In the genomic region with DNA sequence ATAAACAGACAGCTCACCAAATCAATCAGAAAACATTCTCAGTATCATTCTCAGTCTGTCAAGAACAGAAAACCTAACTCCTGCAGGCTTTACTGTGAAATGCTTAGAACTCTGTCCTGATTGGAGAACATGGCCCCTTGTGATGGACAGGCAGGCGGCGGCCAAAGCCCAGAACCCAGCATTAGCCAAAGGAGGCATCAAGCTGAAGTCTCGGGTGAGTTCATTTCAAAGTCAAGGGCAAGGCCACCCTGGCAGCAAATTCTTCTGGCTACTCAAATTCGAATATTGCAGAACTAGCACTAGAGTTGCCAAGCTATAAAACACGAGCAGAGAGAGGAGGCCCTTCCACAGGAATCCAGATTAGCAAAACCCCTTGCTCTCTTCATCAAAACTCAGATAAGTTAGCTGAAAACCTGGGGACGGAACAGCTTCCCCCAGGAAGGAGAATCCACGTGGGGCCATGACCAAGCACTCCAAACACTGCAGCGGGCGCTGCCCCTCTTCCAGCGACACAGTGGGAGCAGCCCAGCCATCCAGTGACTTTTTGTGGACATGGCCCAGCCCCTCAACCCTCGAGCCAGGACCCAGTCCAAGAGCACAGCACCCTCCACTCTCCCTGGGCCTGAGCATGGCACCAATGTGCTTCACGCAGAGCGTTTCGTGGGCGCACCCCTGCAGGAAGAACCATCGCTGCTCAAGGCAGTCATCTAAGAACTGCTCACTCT, we compare ENCODE assay signal across 12 cellular contexts.
DNase-seq lines count a peak whose midpoint lies in the region; ATAC-seq and TF ChIP-seq lines count a peak whose summit lies in the region.
"Had no signal": no experiment of that assay in that cellular context is flagged by ENCODE, and none has a peak within 500 bp of the region (broad histone marks: within the 10 kb centered on the region; RNA-seq: fewer than 3 reads in every experiment).

No MANE protein-coding gene starts in this region.

- ATAC-seq in CD4-positive, alpha-beta T cell (ENCODE audit: poor library complexity), result no peak
- ATAC-seq in heart right ventricle (peak in 1 of 8 donors; percentile 8), sciatic nerve (peak; percentile 46)

- peaks cover 5% of the 10 kb centered on the region for H3K36me3 Mint-ChIP-seq in CD4-positive, alpha-beta T cell (ENCODE audit: low read depth)
- peaks cover 6% of the 10 kb centered on the region for H3K36me3 Mint-ChIP-seq in activated CD4-positive, alpha-beta T cell treated with anti-CD3 and anti-CD28 coated beads, Interleukin-2, amount 10 ng/mL, durations not matched to agents 7 days and 5 days (ENCODE audit: low read depth)

- H3K4me1 ChIP-seq in heart right ventricle, result peaks cover 10 to 85% (median 69%) of the 10 kb centered on the region in 9 donors

- no peak overlapping the region for H3K27ac ChIP-seq in CD4-positive, alpha-beta T cell (ENCODE audit: low read depth, low read length)
- H3K27ac ChIP-seq in VCaP, result peak overlapping the region; percentile 88; the same call in 1 of the 2 replicates
- peak overlapping the region in 9 of 10 donors; percentile 28 to 68 (median 42) for H3K27ac ChIP-seq in heart right ventricle

- H3K4me3 Mint-ChIP-seq in CD4-positive, alpha-beta T cell, result no peak overlapping the region
- no peak overlapping the region for H3K4me3 Mint-ChIP-seq in activated CD4-positive, alpha-beta T cell treated with anti-CD3 and anti-CD28 coated beads, Interleukin-2, amount 10 ng/mL, durations not matched to agents 7 days and 5 days

- H3K9me3 Mint-ChIP-seq in CD4-positive, alpha-beta T cell, result no peaks in the 10 kb centered on the region
- no peaks in the 10 kb centered on the region for H3K9me3 Mint-ChIP-seq in activated CD4-positive, alpha-beta T cell treated with anti-CD3 and anti-CD28 coated beads, Interleukin-2, amount 10 ng/mL, durations not matched to agents 7 days and 5 days

- peaks cover 64% of the 10 kb centered on the region for H3K4me1 Mint-ChIP-seq in CD4-positive, alpha-beta T cell (ENCODE audit: low read depth)
- peaks cover 63% of the 10 kb centered on the region for H3K4me1 Mint-ChIP-seq in activated CD4-positive, alpha-beta T cell treated with anti-CD3 and anti-CD28 coated beads, Interleukin-2, amount 10 ng/mL, durations not matched to agents 7 days and 5 days

- TF ChIP-seq CTCF in CD4-positive, alpha-beta T cell (IDR thresholded peaks at IDR 0.05), result no peak
- TF ChIP-seq CTCF in VCaP (conservative IDR thresholded peaks at IDR 0.05), result no peak
- no peak for TF ChIP-seq CTCF in heart right ventricle (IDR thresholded peaks at IDR 0.05)

- H3K36me3 ChIP-seq in heart right ventricle, result no peaks in the 10 kb centered on the region

- H3K27ac Mint-ChIP-seq in CD4-positive, alpha-beta T cell, result peak overlapping the region; percentile 61
- H3K27ac Mint-ChIP-seq in activated CD4-positive, alpha-beta T cell treated with anti-CD3 and anti-CD28 coated beads, Interleukin-2, amount 10 ng/mL, durations not matched to agents 7 days and 5 days, result no peak overlapping the region

- DNase-seq in CD4-positive, alpha-beta T cell, result no peak
- DNase-seq in heart right ventricle (no peak), sciatic nerve (ENCODE audit: low spot score) (peak; percentile 59), NCI-H69 (lab: John Stamatoyannopoulos, UW) (no peak), glomerular visceral epithelial cell (ENCODE audit: extremely low spot score) (no peak)
- DNase-seq in activated CD4-positive, alpha-beta T cell treated with anti-CD3 and anti-CD28 coated beads, Interleukin-2, amount 10 ng/mL, durations not matched to agents 7 days and 5 days, result no peak
- no peak for DNase-seq in activated CD4-positive, alpha-beta T cell treated with anti-CD3 and anti-CD28 coated beads for 4 hours
- DNase-seq: cortex of kidney; NCI-H2081; SHP77 treated with DMSO at 0.1 percent for 48 hours; stimulated activated CD4-positive, alpha-beta T cell treated with anti-CD3 and anti-CD28 coated beads, Interleukin-2, amount 100 ng/mL, for 48 hours had no signal

- no peaks in the 10 kb centered on the region for H3K9me3 ChIP-seq in CD4-positive, alpha-beta T cell (ENCODE audit: control insufficient read depth, low read length)
- H3K9me3 ChIP-seq in heart right ventricle, result no peaks in the 10 kb centered on the region

- CTCF ChIA-PET in CD4-positive, alpha-beta T cell (lab: Charles Lee), result interaction anchor here (1.0 to 3.1 kb wide), 2 partner anchors 31 to 35 kb away, joined by 3 to 11 read pairs; no protein-coding TSS in a partner anchor
- CTCF ChIA-PET in activated CD4-positive, alpha-beta T cell treated with anti-CD3 and anti-CD28 coated beads, Interleukin-2, amount 10 ng/mL, durations not matched to agents 7 days and 5 days (lab: Charles Lee), result interaction anchor here (0.7 to 1.6 kb wide), 4 partner anchors 13 to 95 kb away, joined by 3 to 5 read pairs (median 4); no protein-coding TSS in a partner anchor

- H3K4me3 ChIP-seq in heart right ventricle, result no peak overlapping the region

- intact Hi-C loops in CD4-positive, alpha-beta T cell (cut with DNase I, micrococcal nuclease), result no loop called here
- intact Hi-C loops in heart right ventricle (cut with DNase I) (loop anchor here in 1 of 10 donors (10.0 kb wide), 1 partner anchor 93 kb away; no protein-coding TSS in a partner anchor), sciatic nerve (cut with DNase I) (no loop called here)

- POLR2A ChIA-PET in CD4-positive, alpha-beta T cell (lab: Charles Lee), result interaction anchor here (0.7 to 2.3 kb wide), 4 partner anchors 17 to 99 kb away, joined by 3 to 7 read pairs (median 4); partner anchors contain the start of gene HDAC4
- POLR2A ChIA-PET in activated CD4-positive, alpha-beta T cell treated with anti-CD3 and anti-CD28 coated beads, Interleukin-2, amount 10 ng/mL, durations not matched to agents 7 days and 5 days (lab: Charles Lee), result no interaction called here

- no peaks in the 10 kb centered on the region for H3K27me3 Mint-ChIP-seq in CD4-positive, alpha-beta T cell
- H3K27me3 Mint-ChIP-seq in activated CD4-positive, alpha-beta T cell treated with anti-CD3 and anti-CD28 coated beads, Interleukin-2, amount 10 ng/mL, durations not matched to agents 7 days and 5 days, result no peaks in the 10 kb centered on the region

- no peaks in the 10 kb centered on the region for H3K27me3 ChIP-seq in CD4-positive, alpha-beta T cell (ENCODE audit: control insufficient read depth, insufficient read depth, low read length)
- no peaks in the 10 kb centered on the region for H3K27me3 ChIP-seq in heart right ventricle

- WGBS in heart right ventricle, 2 donors, result 77 to 80% methylated on average over 16 of the region's 16 CpGs
